ENCODE assay signal across 1 cellular context in the genomic region with DNA sequence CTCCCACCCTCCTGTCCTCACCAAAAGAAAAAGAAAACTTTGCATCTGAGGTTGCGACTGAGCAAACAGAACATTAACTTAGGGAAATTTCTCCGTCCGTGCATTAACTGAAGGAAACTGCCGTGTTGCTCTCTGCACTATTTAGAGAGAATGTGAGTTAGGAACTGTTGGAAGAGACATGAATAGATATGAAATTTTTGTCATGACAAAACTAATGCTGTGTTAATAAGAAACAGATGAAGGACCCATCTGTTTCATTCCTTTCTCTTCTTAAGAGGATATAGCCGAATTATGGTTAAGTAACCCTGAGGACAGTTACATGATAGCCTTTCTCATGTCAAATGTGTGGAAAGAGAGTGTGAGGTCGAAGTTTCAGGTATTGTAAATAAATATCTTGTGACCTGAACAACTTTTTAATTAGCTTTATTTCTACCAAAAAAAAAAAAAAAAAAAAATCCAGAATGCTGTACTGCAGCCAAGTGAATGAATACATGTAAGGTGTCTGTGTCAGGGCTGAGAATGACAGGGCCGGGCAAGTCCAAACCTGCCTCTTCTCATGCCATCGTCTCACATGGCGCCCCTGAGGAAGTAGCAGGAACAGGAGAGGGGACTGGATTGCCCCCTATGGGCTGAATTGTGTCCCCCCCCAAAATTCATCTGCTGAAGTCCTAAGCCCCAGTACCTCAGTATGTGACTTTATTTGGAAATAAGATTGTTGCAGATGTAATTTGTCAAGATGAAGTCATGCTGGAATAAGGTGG.
TF ChIP-seq lines count a peak whose summit lies in the region.

No MANE protein-coding gene starts in this region.

TF ChIP-seq in K562, 482 proteins besides CTCF, POLR2A, EP300 and RAD21 (continued from another document):
- TF ChIP-seq, protein P1, sequence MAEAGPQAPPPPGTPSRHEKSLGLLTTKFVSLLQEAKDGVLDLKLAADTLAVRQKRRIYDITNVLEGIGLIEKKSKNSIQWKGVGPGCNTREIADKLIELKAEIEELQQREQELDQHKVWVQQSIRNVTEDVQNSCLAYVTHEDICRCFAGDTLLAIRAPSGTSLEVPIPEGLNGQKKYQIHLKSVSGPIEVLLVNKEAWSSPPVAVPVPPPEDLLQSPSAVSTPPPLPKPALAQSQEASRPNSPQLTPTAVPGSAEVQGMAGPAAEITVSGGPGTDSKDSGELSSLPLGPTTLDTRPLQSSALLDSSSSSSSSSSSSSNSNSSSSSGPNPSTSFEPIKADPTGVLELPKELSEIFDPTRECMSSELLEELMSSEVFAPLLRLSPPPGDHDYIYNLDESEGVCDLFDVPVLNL (CRISPR knock-in tag; IDR thresholded peaks at IDR 0.05; ENCODE audit: low read depth): no peak
- no peak for TF ChIP-seq XRCC3 (IDR thresholded peaks at IDR 0.05)
- TF ChIP-seq CC2D1A (IDR thresholded peaks at IDR 0.05): no peak
- no peak for TF ChIP-seq ATF7 (IDR thresholded peaks at IDR 0.05)
- no peak for TF ChIP-seq SRSF1 (IDR thresholded peaks at IDR 0.05; ENCODE audit: low read depth, low read length)
- TF ChIP-seq MTA1 (IDR thresholded peaks at IDR 0.05; ENCODE audit: borderline replicate concordance): no peak
- no peak for TF ChIP-seq CBX8 (IDR thresholded peaks at IDR 0.05; ENCODE audit: borderline replicate concordance, extremely low read depth, low read depth, low read length, poor library complexity, severe bottlenecking)
- TF ChIP-seq, protein P2, sequence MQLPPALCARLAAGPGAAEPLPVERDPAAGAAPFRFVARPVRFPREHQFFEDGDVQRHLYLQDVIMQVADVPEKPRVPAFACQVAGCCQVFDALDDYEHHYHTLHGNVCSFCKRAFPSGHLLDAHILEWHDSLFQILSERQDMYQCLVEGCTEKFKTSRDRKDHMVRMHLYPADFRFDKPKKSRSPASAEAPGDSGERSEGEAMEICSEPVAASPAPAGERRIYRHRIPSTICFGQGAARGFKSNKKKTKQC (CRISPR knock-in tag; IDR thresholded peaks at IDR 0.05): no peak
- TF ChIP-seq NELFE (IDR thresholded peaks at IDR 0.05; ENCODE audit: insufficient read depth, insufficient read length): no peak
- TF ChIP-seq, protein P3, sequence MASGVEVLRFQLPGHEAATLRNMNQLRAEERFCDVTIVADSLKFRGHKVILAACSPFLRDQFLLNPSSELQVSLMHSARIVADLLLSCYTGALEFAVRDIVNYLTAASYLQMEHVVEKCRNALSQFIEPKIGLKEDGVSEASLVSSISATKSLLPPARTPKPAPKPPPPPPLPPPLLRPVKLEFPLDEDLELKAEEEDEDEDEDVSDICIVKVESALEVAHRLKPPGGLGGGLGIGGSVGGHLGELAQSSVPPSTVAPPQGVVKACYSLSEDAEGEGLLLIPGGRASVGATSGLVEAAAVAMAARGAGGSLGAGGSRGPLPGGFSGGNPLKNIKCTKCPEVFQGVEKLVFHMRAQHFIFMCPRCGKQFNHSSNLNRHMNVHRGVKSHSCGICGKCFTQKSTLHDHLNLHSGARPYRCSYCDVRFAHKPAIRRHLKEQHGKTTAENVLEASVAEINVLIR (CRISPR knock-in tag; IDR thresholded peaks at IDR 0.05): no peak
- no peak for TF ChIP-seq NFIC (IDR thresholded peaks at IDR 0.05)
